ENCODE assay signal across 2 cellular contexts in genomic region chr12:48197967-48198618, GRCh38.
TF ChIP-seq lines count a peak whose summit lies in the region.

No MANE protein-coding gene starts in this region.

TF ChIP-seq in HEK293T, 16 proteins besides CTCF, POLR2A, EP300 and RAD21:
- TF ChIP-seq LEF1 (IDR thresholded peaks at IDR 0.05; ENCODE audit: borderline replicate concordance) (no peak), ZNF384 (IDR thresholded peaks at IDR 0.05) (no peak), TARDBP (IDR thresholded peaks at IDR 0.05) (no peak), L3MBTL2 (conservative IDR thresholded peaks at IDR 0.05) (peak; percentile 89), PKNOX1 (IDR thresholded peaks at IDR 0.05) (peak; percentile 14; the same call in 1 of the 2 replicates)
TF ChIP-seq in HEK293T: peak in this region for 2.

TF ChIP-seq in K562, 482 proteins besides CTCF, POLR2A, EP300 and RAD21 (continues in another document):
- TF ChIP-seq ZNF436 (CRISPR knock-in tag; IDR thresholded peaks at IDR 0.05) (no peak), ZKSCAN3 (CRISPR knock-in tag; IDR thresholded peaks at IDR 0.05) (no peak), CREB5 (CRISPR knock-in tag; IDR thresholded peaks at IDR 0.05) (no peak), DNMT1 (IDR thresholded peaks at IDR 0.05) (no peak), LARP7 (IDR thresholded peaks at IDR 0.05) (no peak), ZNF282 (CRISPR knock-in tag; IDR thresholded peaks at IDR 0.05) (no peak), CBX3 (IDR thresholded peaks at IDR 0.05; ENCODE audit: borderline replicate concordance in 1 of 2, low read length in 2 of 2) (0 out of 3 replicates have a peak, but pooled peaks of 1 of the 2 experiments have one; percentile 47), SP2 (IDR thresholded peaks at IDR 0.05; ENCODE audit: extremely low read depth, low read depth, low read length, poor library complexity, severe bottlenecking) (no peak), SAP30 (IDR thresholded peaks at IDR 0.05; ENCODE audit: borderline replicate concordance, insufficient read depth, low read depth, low read length, poor library complexity, severe bottlenecking) (no peak), PHB (CRISPR knock-in tag; IDR thresholded peaks at IDR 0.05) (0 out of 2 replicates have a peak, but pooled peaks have one; percentile 67), RFX5 (IDR thresholded peaks at IDR 0.05; ENCODE audit: low read depth, low read length) (no peak), ZEB2 (IDR thresholded peaks at IDR 0.05) (no peak), JUNB (CRISPR knock-in tag; conservative IDR thresholded peaks at IDR 0.05) (no peak), CHD2 (IDR thresholded peaks at IDR 0.05; ENCODE audit: low read depth, low read length) (no peak), ZNF699 (CRISPR knock-in tag; IDR thresholded peaks at IDR 0.05; ENCODE audit: insufficient replicate concordance) (no peak), BCL6 (CRISPR knock-in tag; IDR thresholded peaks at IDR 0.05) (no peak), IRF1 (CRISPR knock-in tag; IDR thresholded peaks at IDR 0.05; ENCODE audit: borderline replicate concordance) (no peak), ARID1B (IDR thresholded peaks at IDR 0.05) (no peak), IRF2 (CRISPR knock-in tag; IDR thresholded peaks at IDR 0.05) (no peak), ZSCAN32 (CRISPR knock-in tag; IDR thresholded peaks at IDR 0.05) (no peak), ZNF583 (CRISPR knock-in tag; IDR thresholded peaks at IDR 0.05) (no peak), ILF3 (IDR thresholded peaks at IDR 0.05; ENCODE audit: borderline replicate concordance) (no peak), ZNF695 (CRISPR knock-in tag; IDR thresholded peaks at IDR 0.05) (no peak), SREBF1 (IDR thresholded peaks at IDR 0.05; ENCODE audit: borderline replicate concordance, low read depth, low read length) (no peak), NR3C1 (CRISPR knock-in tag; IDR thresholded peaks at IDR 0.05) (0 out of 2 replicates have a peak, but pooled peaks have one; percentile 40), CCNT2 (IDR thresholded peaks at IDR 0.05; ENCODE audit: borderline replicate concordance, extremely low read depth, insufficient read length, low read depth, low read length) (peak; percentile 28), ZNF197 (CRISPR knock-in tag; IDR thresholded peaks at IDR 0.05; ENCODE audit: low read depth) (no peak), ERF (CRISPR knock-in tag; IDR thresholded peaks at IDR 0.05) (peak; percentile 15; the same call in 1 of the 2 replicates), CEBPG (CRISPR knock-in tag; IDR thresholded peaks at IDR 0.05) (no peak), CEBPG (tag; conservative IDR thresholded peaks at IDR 0.05 in 1 of 2, IDR thresholded peaks at IDR 0.05 in 1 of 2) (no peak), MYC (IDR thresholded peaks at IDR 0.05; ENCODE audit: low read depth, low read length) (no peak), MYC (CRISPR knock-in tag; IDR thresholded peaks at IDR 0.05; ENCODE audit: borderline replicate concordance, low read depth) (peak; percentile 40; the same call in 1 of the 2 replicates), TFAP4 (CRISPR knock-in tag; IDR thresholded peaks at IDR 0.05; ENCODE audit: borderline replicate concordance) (peak; percentile 54), THAP12 (CRISPR knock-in tag; IDR thresholded peaks at IDR 0.05) (0 out of 2 replicates have a peak, but pooled peaks have one; percentile 25), MBD2 (IDR thresholded peaks at IDR 0.05; ENCODE audit: borderline replicate concordance, low read depth) (peak; percentile 66; the same call in 1 of the 2 replicates), BRD4 (IDR thresholded peaks at IDR 0.05) (peak; percentile 80; the same call in 1 of the 2 replicates), FOXP4 (CRISPR knock-in tag; IDR thresholded peaks at IDR 0.05; ENCODE audit: borderline replicate concordance) (0 out of 2 replicates have a peak, but pooled peaks have one; percentile 59), CHAMP1 (IDR thresholded peaks at IDR 0.05) (no peak), ZNF232 (CRISPR knock-in tag; IDR thresholded peaks at IDR 0.05) (peak; percentile 59; the same call in 1 of the 2 replicates), TGIF2 (CRISPR knock-in tag; IDR thresholded peaks at IDR 0.05) (no peak), FOXP1 (CRISPR knock-in tag; IDR thresholded peaks at IDR 0.05) (no peak), MTA2 (IDR thresholded peaks at IDR 0.05; ENCODE audit: low read depth) (no peak), HDGF (IDR thresholded peaks at IDR 0.05) (no peak), TCFL5 (CRISPR knock-in tag; conservative IDR thresholded peaks at IDR 0.05) (no peak), ARID3A (IDR thresholded peaks at IDR 0.05; ENCODE audit: borderline replicate concordance, low read depth, low read length) (no peak), ZNF133 (CRISPR knock-in tag; IDR thresholded peaks at IDR 0.05) (no peak), HBP1 (CRISPR knock-in tag; IDR thresholded peaks at IDR 0.05) (no peak), ZNF274 (IDR thresholded peaks at IDR 0.05; ENCODE audit: borderline replicate concordance, low read depth, low read length) (no peak), BCOR (IDR thresholded peaks at IDR 0.05) (no peak), ZNF589 (CRISPR knock-in tag; IDR thresholded peaks at IDR 0.05; ENCODE audit: low read depth) (0 out of 2 replicates have a peak, but pooled peaks have one; percentile 64), TAL1 (IDR thresholded peaks at IDR 0.05) (no peak), ZNF77 (CRISPR knock-in tag; IDR thresholded peaks at IDR 0.05) (no peak), NFE2 (IDR thresholded peaks at IDR 0.05; ENCODE audit: low read depth) (no peak), ZNF354B (CRISPR knock-in tag; IDR thresholded peaks at IDR 0.05) (no peak), KDM4B (IDR thresholded peaks at IDR 0.05; ENCODE audit: borderline replicate concordance in 2 of 2, low read depth in 1 of 2) (no peak), ZFP91 (CRISPR knock-in tag; IDR thresholded peaks at IDR 0.05) (no peak), KLF6 (CRISPR knock-in tag; IDR thresholded peaks at IDR 0.05; ENCODE audit: borderline replicate concordance) (no peak), NELFE (IDR thresholded peaks at IDR 0.05; ENCODE audit: insufficient read depth, insufficient read length) (no peak), MEF2D (tag; conservative IDR thresholded peaks at IDR 0.05; ENCODE audit: low read depth) (peak; percentile 60; the same call in 1 of the 2 replicates)
